Comparison of ENCODE assay signal across 18 cellular contexts in genomic region chr2:135202751-135203150, GRCh38.
"Had no signal": no experiment of that assay in that cellular context is flagged by ENCODE, and none has a peak within 500 bp of the region (broad histone marks: within the 10 kb centered on the region; RNA-seq: fewer than 3 reads in every experiment).

No MANE protein-coding gene starts in this region.

- H3K27me3 ChIP-seq: breast epithelium, hepatocyte, ovary, thyroid gland had no signal

- H2AFZ ChIP-seq: hepatocyte had no signal

- H3K4me1 ChIP-seq: breast epithelium had no signal

- H3K9me3 ChIP-seq: breast epithelium, ovary, thyroid gland had no signal

- H3K27ac ChIP-seq: breast epithelium, hepatocyte, ovary, thyroid gland had no signal

- H3K4me2 ChIP-seq: hepatocyte had no signal

- DNase-seq: activated CD4-positive, alpha-beta T cell treated with anti-CD3 and anti-CD28 coated beads for 48 hours; activated CD8-positive, alpha-beta memory T cell treated with anti-CD3 and anti-CD28 coated beads, Interleukin-2, amount 50 U/mL, for 48 hours; activated CD8-positive, alpha-beta T cell treated with anti-CD3 and anti-CD28 coated beads, Interleukin-2, amount 10 ng/mL, durations not matched to agents 7 days and 5 days; activated gamma-delta T cell; activated naive CD8-positive, alpha-beta T cell treated with anti-CD3 and anti-CD28 coated beads for 36 hours; activated T-cell treated with anti-CD3 and anti-CD28 coated beads, Interleukin-2, amount 50 U/mL, for 72 hours; aorta; cerebellar nuclear complex; dermis blood vessel endothelial cell; endodermal cell; ovary; stimulated activated CD4-positive, alpha-beta T cell treated with anti-CD3 and anti-CD28 coated beads, Interleukin-12 subunit alpha, Interleukin-12 subunit beta, amount 100 ng/mL, for 4 hours; stimulated activated naive B cell treated with anti-CD40 and anti-IgM and Interleukin-4, amounts not matched to agents 10 μg/mL and 1 μg/mL and 100 μg/mL, for 72 hours; T-helper 17 cell; thyroid gland had no signal

- FAIRE-seq: keratinocyte had no signal

- H3K79me2 ChIP-seq: hepatocyte had no signal

- H3K4me3 ChIP-seq: breast epithelium, hepatocyte, ovary, thyroid gland had no signal

- ATAC-seq: activated CD8-positive, alpha-beta T cell treated with anti-CD3 and anti-CD28 coated beads, Interleukin-2, amount 10 ng/mL, durations not matched to agents 7 days and 5 days; activated T-cell treated with anti-CD3 and anti-CD28 coated beads, Interleukin-2, amount 50 U/mL, for 72 hours; stimulated activated naive B cell treated with anti-CD40 and anti-IgM and Interleukin-4, amounts not matched to agents 10 μg/mL and 1 μg/mL and 100 μg/mL, for 72 hours; T-helper 17 cell had no signal

- H3K36me3 ChIP-seq: breast epithelium, ovary, thyroid gland had no signal
